ENCODE assay signal across 22 cellular contexts in genomic region chr7:11415101-11415500, GRCh38.
A peak's percentile ranks its signal among the peaks of the same experiment; 100 is the strongest.
DNase-seq lines count a peak whose midpoint lies in the region; ATAC-seq, FAIRE-seq and TF ChIP-seq lines count a peak whose summit lies in the region.
"Had no signal": no experiment of that assay in that cellular context is flagged by ENCODE, and none has a peak within 500 bp of the region (broad histone marks: within the 10 kb centered on the region; RNA-seq: fewer than 3 reads in every experiment).

No MANE protein-coding gene starts in this region.

- TF ChIP-seq CTCF in mammary epithelial cell (conservative IDR thresholded peaks at IDR 0.05 in 1 of 2, IDR thresholded peaks at IDR 0.05 in 1 of 2; ENCODE audit: extremely low read depth in 1 of 2, insufficient read depth in 1 of 2, low read depth in 1 of 2, low read length in 2 of 2) (no peak), bronchial epithelial cell (IDR thresholded peaks at IDR 0.05; ENCODE audit: insufficient read depth, low read length, severe bottlenecking) (no peak)

- H3K79me2 ChIP-seq in mammary epithelial cell (ENCODE audit: insufficient read depth, low read length), result no peaks in the 10 kb centered on the region
- no peaks in the 10 kb centered on the region for H3K79me2 ChIP-seq in trophoblast cell (ENCODE audit: control insufficient read depth, insufficient read depth, low read length, poor library complexity)

- no peaks in the 10 kb centered on the region for H3K4me1 ChIP-seq in mammary epithelial cell (ENCODE audit: insufficient read depth, low read length)
- H3K4me1 ChIP-seq in trophoblast cell (ENCODE audit: control insufficient read depth in 1 of 2, insufficient read depth in 2 of 2, low read length in 2 of 2), result no peaks in the 10 kb centered on the region
- H3K4me1 ChIP-seq: BLaER1 treated with 17β-estradiol and CSF1 and Interleukin-3, amounts not matched to agents 10 nM and 100 nM had no signal

- H3K4me2 ChIP-seq in mammary epithelial cell (ENCODE audit: insufficient read depth, low read depth, low read length), result no peak overlapping the region
- H3K4me2 ChIP-seq in trophoblast cell (ENCODE audit: low read length), result no peak overlapping the region
- H3K4me2 ChIP-seq: BLaER1 treated with 17β-estradiol and CSF1 and Interleukin-3, amounts not matched to agents 10 nM and 100 nM; KMS-11 had no signal

- dilution Hi-C loops in mammary epithelial cell (cut with HindIII; ENCODE audit: low sequenced_read_pairs), result no loop called here

- in situ Hi-C loops in T47D (cut with HindIII; ENCODE audit: low pct_unique_long_range_greater_than_20kb, low sequenced_read_pairs), result no loop called here
- in situ Hi-C loops in mammary epithelial cell (cut with MboI; ENCODE audit: low sequenced_read_pairs in 2 of 2), result no loop called here

- H2AFZ ChIP-seq in mammary epithelial cell (ENCODE audit: low read depth, low read length) (no peak overlapping the region), trophoblast cell (ENCODE audit: insufficient read depth, low read length, poor library complexity) (no peak overlapping the region)

- no peak overlapping the region for H2BK5ac ChIP-seq in trophoblast cell (ENCODE audit: low read depth, low read length, poor library complexity)

- H3K27ac ChIP-seq in mammary epithelial cell (ENCODE audit: insufficient read depth, low read depth, low read length) (no peak overlapping the region), trophoblast cell (ENCODE audit: low read depth, low read length) (no peak overlapping the region)
- H3K27ac ChIP-seq: BLaER1 treated with 17β-estradiol and CSF1 and Interleukin-3, amounts not matched to agents 10 nM and 100 nM; KMS-11 had no signal

- H3K4ac ChIP-seq in trophoblast cell (ENCODE audit: low read depth, low read length), result no peak overlapping the region

- CTCF ChIA-PET in mammary epithelial cell (lab: Charles Lee; ENCODE audit: low non-redundant PET), result no interaction called here

- H3K27me3 ChIP-seq in mammary epithelial cell (ENCODE audit: insufficient read depth, low read length) (no peaks in the 10 kb centered on the region), bronchial epithelial cell (ENCODE audit: control insufficient read depth, insufficient read depth, low read length) (no peaks in the 10 kb centered on the region), trophoblast cell (ENCODE audit: insufficient read depth, low read length) (no peaks in the 10 kb centered on the region)
- H3K27me3 ChIP-seq: BLaER1 treated with 17β-estradiol and CSF1 and Interleukin-3, amounts not matched to agents 10 nM and 100 nM had no signal

- H3K23ac ChIP-seq in trophoblast cell (ENCODE audit: low read length), result no peak overlapping the region

- no peak overlapping the region for H4K8ac ChIP-seq in trophoblast cell (ENCODE audit: low read depth, low read length)

- H3K79me1 ChIP-seq in trophoblast cell (ENCODE audit: low read length), result no peaks in the 10 kb centered on the region

- no peak overlapping the region for H2BK120ac ChIP-seq in trophoblast cell (ENCODE audit: insufficient read depth, low read length, poor library complexity)

- no peak overlapping the region for H4K91ac ChIP-seq in trophoblast cell (ENCODE audit: low read depth, low read length)

- no peak overlapping the region for H3K9ac ChIP-seq in mammary epithelial cell (ENCODE audit: insufficient read depth, low read length)
- no peak overlapping the region for H3K9ac ChIP-seq in trophoblast cell (ENCODE audit: low read length)
- H3K9ac ChIP-seq: BLaER1 treated with 17β-estradiol and CSF1 and Interleukin-3, amounts not matched to agents 10 nM and 100 nM; KMS-11 had no signal

- H3K4me3 ChIP-seq in mammary epithelial cell (replicated peaks in 1 of 3; ENCODE audit: insufficient read depth in 1 of 3, low read depth in 2 of 3, low read length in 3 of 3), result no peak overlapping the region
- H3K4me3 ChIP-seq in bronchial epithelial cell (ENCODE audit: low read depth, low read length), result no peak overlapping the region
- no peak overlapping the region for H3K4me3 ChIP-seq in trophoblast cell (ENCODE audit: low read depth, low read length)
- H3K4me3 ChIP-seq: BLaER1 treated with 17β-estradiol and CSF1 and Interleukin-3, amounts not matched to agents 10 nM and 100 nM had no signal

- no peak overlapping the region for H2AK5ac ChIP-seq in trophoblast cell (ENCODE audit: low read length)

- H3K36me3 ChIP-seq in mammary epithelial cell (ENCODE audit: insufficient read depth, low read length) (no peaks in the 10 kb centered on the region), bronchial epithelial cell (ENCODE audit: control insufficient read depth, insufficient read depth, low read length) (no peaks in the 10 kb centered on the region), trophoblast cell (ENCODE audit: control insufficient read depth in 1 of 2, insufficient read depth in 2 of 2, low read length in 2 of 2) (no peaks in the 10 kb centered on the region)

- FAIRE-seq in bronchial epithelial cell (lab: Jason Lieb, UNC), result no peak
- FAIRE-seq: GM12891, GM19239, HTR-8/SVneo had no signal

- H4K12ac ChIP-seq in trophoblast cell (ENCODE audit: low read depth, low read length), result no peak overlapping the region

- H3K9me3 ChIP-seq in mammary epithelial cell (replicated peaks; ENCODE audit: insufficient read depth, low read length) (no peaks in the 10 kb centered on the region), trophoblast cell (ENCODE audit: insufficient read depth, low read depth, low read length) (peaks cover 3% of the 10 kb centered on the region)

- no peaks in the 10 kb centered on the region for H4K20me1 ChIP-seq in mammary epithelial cell (ENCODE audit: insufficient read depth, low read length)
- H4K20me1 ChIP-seq: BLaER1 treated with 17β-estradiol and CSF1 and Interleukin-3, amounts not matched to agents 10 nM and 100 nM had no signal

- no peak overlapping the region for H2BK12ac ChIP-seq in trophoblast cell (ENCODE audit: low read length)

- WGBS in mammary epithelial cell (ENCODE audit: low coverage, missing lambda C conversion rate), result 19% methylated on average over 4 of the region's 4 CpGs
- WGBS in trophoblast cell (ENCODE audit: extremely low coverage, insufficient coverage, insufficient read length), result no CpG with 5 or more reads among the region's 4 CpGs

- no TSS peak for BruUV-seq in mammary epithelial cell (replicated peaks; lab: Mats Ljungman, UMichigan)

- H3K14ac ChIP-seq in trophoblast cell (ENCODE audit: low read length), result no peak overlapping the region

- H3K18ac ChIP-seq in trophoblast cell (ENCODE audit: low read length), result no peak overlapping the region

- ATAC-seq in GM19455 (IDR thresholded peaks at IDR 0.05; ENCODE audit: unreplicated experiment), result no peak
- ATAC-seq: CD8-positive, alpha-beta T cell had no signal

- DNase-seq in T47D (ENCODE audit: low read depth in 1 of 2, low spot score in 1 of 2), result peak; percentile 33 to 91
- DNase-seq in mammary epithelial cell, result no peak
- peak; percentile 44 for DNase-seq in M059J (ENCODE audit: low read depth)
- DNase-seq in bronchial epithelial cell (ENCODE audit: low read depth), result peak; percentile 58
- DNase-seq in trophoblast cell, result peak; percentile 48 to 71
- DNase-seq in GF-D8 (lab: John Stamatoyannopoulos, UW), result no peak
- no peak for DNase-seq in NCI-H1048 (lab: John Stamatoyannopoulos, UW)
- DNase-seq: 8988T; CD8-positive, alpha-beta T cell; COR-L47; DMS 273 treated with DMSO at 0.1 percent for 48 hours; DMS53; DND-41; EL; GOT3; H9 had no signal

- intact Hi-C loops in mammary epithelial cell (cut with micrococcal nuclease), result no loop called here

Comparison
In these comparisons a context has a peak if more than half of its experiments do, and no peak if none do; other contexts are left out.
1. DNase-seq: peak in T47D (2 of 2), M059J (single experiment), bronchial epithelial cell (single experiment) and trophoblast cell (2 of 2); none in mammary epithelial cell (single experiment), GF-D8 (single experiment) and NCI-H1048 (single experiment).